ENCODE assay signal across 11 cellular contexts in genomic region chr17:1002771-1003555, GRCh38. TPM values are rescaled to one million over a fixed set of nuclear protein-coding genes. Genes with fewer than 3 reads are reported as not detected.
DNase-seq lines count a peak whose midpoint lies in the region; ATAC-seq and TF ChIP-seq lines count a peak whose summit lies in the region.
"Had no signal": no experiment of that assay in that cellular context is flagged by ENCODE, and none has a peak within 500 bp of the region (broad histone marks: within the 10 kb centered on the region; RNA-seq: fewer than 3 reads in every experiment).

No MANE protein-coding gene starts in this region.

- no peak for TF ChIP-seq CTCF in activated CD8-positive, alpha-beta T cell treated with anti-CD3 and anti-CD28 coated beads for 36 hours (IDR thresholded peaks at IDR 0.05)
- no peak for TF ChIP-seq CTCF in upper lobe of left lung (IDR thresholded peaks at IDR 0.05)
- no peak for TF ChIP-seq CTCF in WTC11 (IDR thresholded peaks at IDR 0.05)

- no peak for TF ChIP-seq EP300 in upper lobe of left lung (IDR thresholded peaks at IDR 0.05)

- no peaks in the 10 kb centered on the region for H3K9me3 ChIP-seq in upper lobe of left lung

- H3K9me3 Mint-ChIP-seq in activated CD8-positive, alpha-beta T cell treated with anti-CD3 and anti-CD28 coated beads for 36 hours = no peaks in the 10 kb centered on the region
- no peaks in the 10 kb centered on the region for H3K9me3 Mint-ChIP-seq in activated CD8-positive, alpha-beta T cell treated with anti-CD3 and anti-CD28 coated beads, Interleukin-2, amount 10 ng/mL, durations not matched to agents 7 days and 5 days (ENCODE audit: insufficient read depth)
- H3K9me3 Mint-ChIP-seq in dendritic cell treated with granulocyte-macrophage colony-stimulating factor and Interleukin-4, amounts not matched to agents 40 ng/mL and 50 ng/mL, for 4 days = no peaks in the 10 kb centered on the region
- no peaks in the 10 kb centered on the region for H3K9me3 Mint-ChIP-seq in WTC11
- H3K9me3 Mint-ChIP-seq: activated CD4-positive, alpha-beta T cell treated with anti-CD3 and anti-CD28 coated beads, Interleukin-2, amount 10 ng/mL, durations not matched to agents 24 days and 14 days had no signal

- H3K27me3 Mint-ChIP-seq in activated CD8-positive, alpha-beta T cell treated with anti-CD3 and anti-CD28 coated beads for 36 hours = no peaks in the 10 kb centered on the region
- H3K27me3 Mint-ChIP-seq in activated CD8-positive, alpha-beta T cell treated with anti-CD3 and anti-CD28 coated beads, Interleukin-2, amount 10 ng/mL, durations not matched to agents 7 days and 5 days (ENCODE audit: low read depth) = no peaks in the 10 kb centered on the region
- no peaks in the 10 kb centered on the region for H3K27me3 Mint-ChIP-seq in dendritic cell treated with granulocyte-macrophage colony-stimulating factor and Interleukin-4, amounts not matched to agents 40 ng/mL and 50 ng/mL, for 4 days
- no peaks in the 10 kb centered on the region for H3K27me3 Mint-ChIP-seq in WTC11 (ENCODE audit: low read depth)
- H3K27me3 Mint-ChIP-seq: activated CD4-positive, alpha-beta T cell treated with anti-CD3 and anti-CD28 coated beads, Interleukin-2, amount 10 ng/mL, durations not matched to agents 24 days and 14 days; B cell had no signal

- CTCF ChIA-PET in activated CD8-positive, alpha-beta T cell treated with anti-CD3 and anti-CD28 coated beads for 36 hours (lab: Charles Lee) = no interaction called here
- CTCF ChIA-PET in activated CD8-positive, alpha-beta T cell treated with anti-CD3 and anti-CD28 coated beads, Interleukin-2, amount 10 ng/mL, durations not matched to agents 7 days and 5 days (lab: Charles Lee) = interaction anchor here (1.0 kb wide), 1 partner anchor 53 kb away, joined by 3 read pairs; no protein-coding TSS in a partner anchor
- CTCF ChIA-PET in WTC11 (lab: Charles Lee) = interaction anchor here (1.5 to 9.1 kb wide), 2 partner anchors 53 to 55 kb away, joined by 6 to 56 read pairs; no protein-coding TSS in a partner anchor

- WGBS in upper lobe of left lung, 2 donors = 45 to 57% methylated on average over 15 to 19 of the region's 19 CpGs

- TF ChIP-seq POLR2A in upper lobe of left lung (IDR thresholded peaks at IDR 0.05) = no peak

- no peak overlapping the region for H3K4me3 Mint-ChIP-seq in activated CD8-positive, alpha-beta T cell treated with anti-CD3 and anti-CD28 coated beads for 36 hours
- no peak overlapping the region for H3K4me3 Mint-ChIP-seq in activated CD8-positive, alpha-beta T cell treated with anti-CD3 and anti-CD28 coated beads, Interleukin-2, amount 10 ng/mL, durations not matched to agents 7 days and 5 days
- no peak overlapping the region for H3K4me3 Mint-ChIP-seq in dendritic cell treated with granulocyte-macrophage colony-stimulating factor and Interleukin-4, amounts not matched to agents 40 ng/mL and 50 ng/mL, for 4 days
- H3K4me3 Mint-ChIP-seq in WTC11 = no peak overlapping the region
- H3K4me3 Mint-ChIP-seq: activated CD4-positive, alpha-beta T cell treated with anti-CD3 and anti-CD28 coated beads, Interleukin-2, amount 10 ng/mL, durations not matched to agents 24 days and 14 days; B cell had no signal

- H3K36me3 ChIP-seq in upper lobe of left lung = peaks cover 11 to 83% (median 66%) of the 10 kb centered on the region in 4 donors

- peak overlapping the region; percentile 74 to 84 (median 78) for H3K27ac ChIP-seq in upper lobe of left lung

- H3K4me3 ChIP-seq in upper lobe of left lung = no peak overlapping the region

- peaks cover 30% of the 10 kb centered on the region for H3K4me1 Mint-ChIP-seq in activated CD8-positive, alpha-beta T cell treated with anti-CD3 and anti-CD28 coated beads for 36 hours (ENCODE audit: low read depth)
- peaks cover 23% of the 10 kb centered on the region for H3K4me1 Mint-ChIP-seq in activated CD8-positive, alpha-beta T cell treated with anti-CD3 and anti-CD28 coated beads, Interleukin-2, amount 10 ng/mL, durations not matched to agents 7 days and 5 days (ENCODE audit: low read depth)
- peaks cover 44% of the 10 kb centered on the region for H3K4me1 Mint-ChIP-seq in dendritic cell treated with granulocyte-macrophage colony-stimulating factor and Interleukin-4, amounts not matched to agents 40 ng/mL and 50 ng/mL, for 4 days (ENCODE audit: low read depth)
- H3K4me1 Mint-ChIP-seq in WTC11 = peaks cover 11% of the 10 kb centered on the region

- DNase-seq in activated CD8-positive, alpha-beta T cell treated with anti-CD3 and anti-CD28 coated beads for 36 hours = no peak
- DNase-seq in activated CD8-positive, alpha-beta T cell treated with anti-CD3 and anti-CD28 coated beads, Interleukin-2, amount 10 ng/mL, durations not matched to agents 7 days and 5 days = no peak
- DNase-seq in medulla oblongata (ENCODE audit: extremely low spot score) (peak; percentile 84), upper lobe of left lung (peak in 1 of 2 donors; percentile 46), WTC11 (ENCODE audit: low spot score) (no peak), SIG-M5 treated with dmso at 0.1 percent for 504 hours (lab: John Stamatoyannopoulos, UW; ENCODE audit: unreplicated experiment) (no peak)
- no peak for DNase-seq in stimulated activated naive CD8-positive, alpha-beta T cell treated with anti-CD3 and anti-CD28 coated beads, Interleukin-15, Interleukin-2, amounts not matched to agents 100 U/mL and 50 U/mL, for 24 hours
- DNase-seq: activated CD4-positive, alpha-beta T cell treated with anti-CD3 and anti-CD28 coated beads, Interleukin-2, amount 10 ng/mL, durations not matched to agents 24 days and 14 days; foreskin melanocyte had no signal

- intact Hi-C loops in activated CD8-positive, alpha-beta T cell treated with anti-CD3 and anti-CD28 coated beads for 36 hours (cut with micrococcal nuclease) = no loop called here
- intact Hi-C loops in dendritic cell treated with granulocyte-macrophage colony-stimulating factor and Interleukin-4, amounts not matched to agents 40 ng/mL and 50 ng/mL, for 4 days (cut with micrococcal nuclease) = no loop called here

- H3K4me1 ChIP-seq in upper lobe of left lung = peaks cover 71 to 88% (median 76%) of the 10 kb centered on the region in 4 donors

- H3K36me3 Mint-ChIP-seq in activated CD8-positive, alpha-beta T cell treated with anti-CD3 and anti-CD28 coated beads for 36 hours (ENCODE audit: low read depth) = peaks cover 30% of the 10 kb centered on the region
- H3K36me3 Mint-ChIP-seq in activated CD8-positive, alpha-beta T cell treated with anti-CD3 and anti-CD28 coated beads, Interleukin-2, amount 10 ng/mL, durations not matched to agents 7 days and 5 days (ENCODE audit: low read depth) = peaks cover 44% of the 10 kb centered on the region
- peaks cover 88% of the 10 kb centered on the region for H3K36me3 Mint-ChIP-seq in dendritic cell treated with granulocyte-macrophage colony-stimulating factor and Interleukin-4, amounts not matched to agents 40 ng/mL and 50 ng/mL, for 4 days (ENCODE audit: low read depth)
- peaks cover 33% of the 10 kb centered on the region for H3K36me3 Mint-ChIP-seq in WTC11

- H3K27ac Mint-ChIP-seq in activated CD8-positive, alpha-beta T cell treated with anti-CD3 and anti-CD28 coated beads for 36 hours = peak overlapping the region; percentile 63
- H3K27ac Mint-ChIP-seq in activated CD8-positive, alpha-beta T cell treated with anti-CD3 and anti-CD28 coated beads, Interleukin-2, amount 10 ng/mL, durations not matched to agents 7 days and 5 days = no peak overlapping the region
- peak overlapping the region; percentile 30 for H3K27ac Mint-ChIP-seq in dendritic cell treated with granulocyte-macrophage colony-stimulating factor and Interleukin-4, amounts not matched to agents 40 ng/mL and 50 ng/mL, for 4 days
- H3K27ac Mint-ChIP-seq in WTC11 = no peak overlapping the region
- H3K27ac Mint-ChIP-seq: B cell had no signal

- no peak for ATAC-seq in activated CD8-positive, alpha-beta T cell treated with anti-CD3 and anti-CD28 coated beads for 36 hours
- no peak for ATAC-seq in activated CD8-positive, alpha-beta T cell treated with anti-CD3 and anti-CD28 coated beads, Interleukin-2, amount 10 ng/mL, durations not matched to agents 7 days and 5 days
- ATAC-seq in upper lobe of left lung (ENCODE audit: low FRiP score in 2 of 2) = peak in 1 of 2 donors; percentile 32
- ATAC-seq in WTC11 = no peak
- no peak for ATAC-seq in stimulated activated naive CD8-positive, alpha-beta T cell treated with anti-CD3 and anti-CD28 coated beads, Interleukin-15, Interleukin-2, amounts not matched to agents 100 U/mL and 50 U/mL, for 24 hours

- POLR2A ChIA-PET in activated CD8-positive, alpha-beta T cell treated with anti-CD3 and anti-CD28 coated beads for 36 hours (lab: Charles Lee) = interaction anchor here (1.0 to 1.4 kb wide), 2 partner anchors 10 to 244 kb away, joined by 3 read pairs; no protein-coding TSS in a partner anchor
- POLR2A ChIA-PET in activated CD8-positive, alpha-beta T cell treated with anti-CD3 and anti-CD28 coated beads, Interleukin-2, amount 10 ng/mL, durations not matched to agents 7 days and 5 days (lab: Charles Lee) = no interaction called here
- POLR2A ChIA-PET in WTC11 (lab: Charles Lee) = no interaction called here

- H3K27me3 ChIP-seq in upper lobe of left lung = no peaks in the 10 kb centered on the region

TF ChIP-seq in WTC11, 78 proteins besides CTCF, POLR2A, EP300 and RAD21:
- TF ChIP-seq, protein P1, sequence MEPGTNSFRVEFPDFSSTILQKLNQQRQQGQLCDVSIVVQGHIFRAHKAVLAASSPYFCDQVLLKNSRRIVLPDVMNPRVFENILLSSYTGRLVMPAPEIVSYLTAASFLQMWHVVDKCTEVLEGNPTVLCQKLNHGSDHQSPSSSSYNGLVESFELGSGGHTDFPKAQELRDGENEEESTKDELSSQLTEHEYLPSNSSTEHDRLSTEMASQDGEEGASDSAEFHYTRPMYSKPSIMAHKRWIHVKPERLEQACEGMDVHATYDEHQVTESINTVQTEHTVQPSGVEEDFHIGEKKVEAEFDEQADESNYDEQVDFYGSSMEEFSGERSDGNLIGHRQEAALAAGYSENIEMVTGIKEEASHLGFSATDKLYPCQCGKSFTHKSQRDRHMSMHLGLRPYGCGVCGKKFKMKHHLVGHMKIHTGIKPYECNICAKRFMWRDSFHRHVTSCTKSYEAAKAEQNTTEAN (CRISPR knock-in tag; IDR thresholded peaks at IDR 0.05) = no peak

RNA-seq across cellular contexts. Expression of gene TIMM22, which starts 6.0 kb away (rescaled TPM):
- total RNA-seq in activated CD8-positive, alpha-beta T cell treated with anti-CD3 and anti-CD28 coated beads for 36 hours = 10 to 100 TPM in 1 of 2 experiments, 1 to 10 TPM in 1; 8.8 to 10.2 TPM
- 10 to 100 TPM; 10.0 to 10.4 TPM for total RNA-seq in activated CD8-positive, alpha-beta T cell treated with anti-CD3 and anti-CD28 coated beads, Interleukin-2, amount 10 ng/mL, durations not matched to agents 7 days and 5 days
- 10 to 100 TPM in 2 of 6 donors, 1 to 10 TPM in 4; 6.3 to 13.5 (median 8.9) TPM for total RNA-seq in upper lobe of left lung
- 17.2 to 18.0 TPM (median 17.4 TPM) in 3 replicates for total RNA-seq in WTC11 (2021)

RNA-seq across cellular contexts. Expression of gene NXN, which starts 23.4 kb away (rescaled TPM):
- 1 to 10 TPM; 1.2 to 1.4 TPM for total RNA-seq in activated CD8-positive, alpha-beta T cell treated with anti-CD3 and anti-CD28 coated beads for 36 hours
- under 1 TPM; 0.68 to 0.97 TPM for total RNA-seq in activated CD8-positive, alpha-beta T cell treated with anti-CD3 and anti-CD28 coated beads, Interleukin-2, amount 10 ng/mL, durations not matched to agents 7 days and 5 days
- 10 to 100 TPM; 32.4 to 63.1 (median 52.2) TPM for total RNA-seq in upper lobe of left lung
- total RNA-seq in WTC11 (2021) = 96.8 to 100 TPM (median 98.7 TPM) in 3 replicates

Comparison
In these comparisons a context has a peak if more than half of its experiments do, and no peak if none do; other contexts are left out.
1. H3K27ac Mint-ChIP-seq: peak in activated CD8-positive, alpha-beta T cell treated with anti-CD3 and anti-CD28 coated beads for 36 hours (single experiment) and dendritic cell treated with granulocyte-macrophage colony-stimulating factor and Interleukin-4, amounts not matched to agents 40 ng/mL and 50 ng/mL, for 4 days (single experiment); none in activated CD8-positive, alpha-beta T cell treated with anti-CD3 and anti-CD28 coated beads, Interleukin-2, amount 10 ng/mL, durations not matched to agents 7 days and 5 days (single experiment) and WTC11 (single experiment).
2. RNA of gene NXN, which starts 23.4 kb away (total RNA-seq): 96.8 to 100 TPM in WTC11 and 32.4 to 63.1 TPM in upper lobe of left lung; 1.2 to 1.4 TPM in activated CD8-positive, alpha-beta T cell treated with anti-CD3 and anti-CD28 coated beads for 36 hours and 0.68 to 0.97 TPM in activated CD8-positive, alpha-beta T cell treated with anti-CD3 and anti-CD28 coated beads, Interleukin-2, amount 10 ng/mL, durations not matched to agents 7 days and 5 days; every median in the first group is over 10 times any median in the second.